In the genomic region with DNA sequence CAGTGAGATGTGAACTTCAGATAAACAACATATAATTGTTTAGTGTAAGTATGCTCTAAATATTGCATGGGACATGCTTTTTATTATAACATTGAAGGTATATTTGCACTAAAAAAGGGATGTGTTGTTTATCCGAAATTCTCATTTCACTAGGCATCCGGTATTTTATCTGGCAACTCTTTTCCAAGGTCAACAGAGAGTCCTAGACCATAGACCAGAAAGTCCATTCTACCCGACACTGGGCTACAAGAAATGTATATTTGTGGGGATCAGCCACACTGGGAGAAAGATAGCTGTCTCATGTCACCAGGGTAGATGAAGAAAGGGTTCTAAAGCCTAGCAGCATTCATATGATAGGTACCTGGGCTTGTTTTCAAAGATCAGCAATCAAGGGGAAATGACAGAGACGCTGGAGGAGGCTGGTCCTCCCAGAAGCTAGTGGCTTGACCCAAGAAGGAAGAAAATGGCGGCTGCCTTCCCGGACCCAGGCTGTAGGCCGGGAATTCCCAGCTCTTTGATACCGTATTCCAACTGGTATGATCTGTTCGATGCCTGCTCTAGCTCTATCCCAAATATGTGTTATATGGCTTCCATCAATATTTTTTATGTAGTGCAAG, we compare ENCODE assay signal across 1 cellular context.
TF ChIP-seq lines count a peak whose summit lies in the region.

No MANE protein-coding gene starts in this region.

TF ChIP-seq in HepG2, 621 proteins besides CTCF, POLR2A, EP300 and RAD21 (continued from another document):
- peak; percentile 29; the same call in 1 of the 2 replicates for TF ChIP-seq HNF4A (CRISPR knock-in tag; IDR thresholded peaks at IDR 0.05)
- TF ChIP-seq, protein P1, sequence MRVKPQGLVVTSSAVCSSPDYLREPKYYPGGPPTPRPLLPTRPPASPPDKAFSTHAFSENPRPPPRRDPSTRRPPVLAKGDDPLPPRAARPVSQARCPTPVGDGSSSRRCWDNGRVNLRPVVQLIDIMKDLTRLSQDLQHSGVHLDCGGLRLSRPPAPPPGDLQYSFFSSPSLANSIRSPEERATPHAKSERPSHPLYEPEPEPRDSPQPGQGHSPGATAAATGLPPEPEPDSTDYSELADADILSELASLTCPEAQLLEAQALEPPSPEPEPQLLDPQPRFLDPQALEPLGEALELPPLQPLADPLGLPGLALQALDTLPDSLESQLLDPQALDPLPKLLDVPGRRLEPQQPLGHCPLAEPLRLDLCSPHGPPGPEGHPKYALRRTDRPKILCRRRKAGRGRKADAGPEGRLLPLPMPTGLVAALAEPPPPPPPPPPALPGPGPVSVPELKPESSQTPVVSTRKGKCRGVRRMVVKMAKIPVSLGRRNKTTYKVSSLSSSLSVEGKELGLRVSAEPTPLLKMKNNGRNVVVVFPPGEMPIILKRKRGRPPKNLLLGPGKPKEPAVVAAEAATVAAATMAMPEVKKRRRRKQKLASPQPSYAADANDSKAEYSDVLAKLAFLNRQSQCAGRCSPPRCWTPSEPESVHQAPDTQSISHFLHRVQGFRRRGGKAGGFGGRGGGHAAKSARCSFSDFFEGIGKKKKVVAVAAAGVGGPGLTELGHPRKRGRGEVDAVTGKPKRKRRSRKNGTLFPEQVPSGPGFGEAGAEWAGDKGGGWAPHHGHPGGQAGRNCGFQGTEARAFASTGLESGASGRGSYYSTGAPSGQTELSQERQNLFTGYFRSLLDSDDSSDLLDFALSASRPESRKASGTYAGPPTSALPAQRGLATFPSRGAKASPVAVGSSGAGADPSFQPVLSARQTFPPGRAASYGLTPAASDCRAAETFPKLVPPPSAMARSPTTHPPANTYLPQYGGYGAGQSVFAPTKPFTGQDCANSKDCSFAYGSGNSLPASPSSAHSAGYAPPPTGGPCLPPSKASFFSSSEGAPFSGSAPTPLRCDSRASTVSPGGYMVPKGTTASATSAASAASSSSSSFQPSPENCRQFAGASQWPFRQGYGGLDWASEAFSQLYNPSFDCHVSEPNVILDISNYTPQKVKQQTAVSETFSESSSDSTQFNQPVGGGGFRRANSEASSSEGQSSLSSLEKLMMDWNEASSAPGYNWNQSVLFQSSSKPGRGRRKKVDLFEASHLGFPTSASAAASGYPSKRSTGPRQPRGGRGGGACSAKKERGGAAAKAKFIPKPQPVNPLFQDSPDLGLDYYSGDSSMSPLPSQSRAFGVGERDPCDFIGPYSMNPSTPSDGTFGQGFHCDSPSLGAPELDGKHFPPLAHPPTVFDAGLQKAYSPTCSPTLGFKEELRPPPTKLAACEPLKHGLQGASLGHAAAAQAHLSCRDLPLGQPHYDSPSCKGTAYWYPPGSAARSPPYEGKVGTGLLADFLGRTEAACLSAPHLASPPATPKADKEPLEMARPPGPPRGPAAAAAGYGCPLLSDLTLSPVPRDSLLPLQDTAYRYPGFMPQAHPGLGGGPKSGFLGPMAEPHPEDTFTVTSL (CRISPR knock-in tag; IDR thresholded peaks at IDR 0.05; ENCODE audit: borderline replicate concordance), result 0 out of 2 replicates have a peak, but pooled peaks have one; percentile 24
- TF ChIP-seq MED1 (CRISPR knock-in tag; IDR thresholded peaks at IDR 0.05), result peak; percentile 53
- no peak for TF ChIP-seq NFAT5 (CRISPR knock-in tag; IDR thresholded peaks at IDR 0.05)
- TF ChIP-seq, protein P2, sequence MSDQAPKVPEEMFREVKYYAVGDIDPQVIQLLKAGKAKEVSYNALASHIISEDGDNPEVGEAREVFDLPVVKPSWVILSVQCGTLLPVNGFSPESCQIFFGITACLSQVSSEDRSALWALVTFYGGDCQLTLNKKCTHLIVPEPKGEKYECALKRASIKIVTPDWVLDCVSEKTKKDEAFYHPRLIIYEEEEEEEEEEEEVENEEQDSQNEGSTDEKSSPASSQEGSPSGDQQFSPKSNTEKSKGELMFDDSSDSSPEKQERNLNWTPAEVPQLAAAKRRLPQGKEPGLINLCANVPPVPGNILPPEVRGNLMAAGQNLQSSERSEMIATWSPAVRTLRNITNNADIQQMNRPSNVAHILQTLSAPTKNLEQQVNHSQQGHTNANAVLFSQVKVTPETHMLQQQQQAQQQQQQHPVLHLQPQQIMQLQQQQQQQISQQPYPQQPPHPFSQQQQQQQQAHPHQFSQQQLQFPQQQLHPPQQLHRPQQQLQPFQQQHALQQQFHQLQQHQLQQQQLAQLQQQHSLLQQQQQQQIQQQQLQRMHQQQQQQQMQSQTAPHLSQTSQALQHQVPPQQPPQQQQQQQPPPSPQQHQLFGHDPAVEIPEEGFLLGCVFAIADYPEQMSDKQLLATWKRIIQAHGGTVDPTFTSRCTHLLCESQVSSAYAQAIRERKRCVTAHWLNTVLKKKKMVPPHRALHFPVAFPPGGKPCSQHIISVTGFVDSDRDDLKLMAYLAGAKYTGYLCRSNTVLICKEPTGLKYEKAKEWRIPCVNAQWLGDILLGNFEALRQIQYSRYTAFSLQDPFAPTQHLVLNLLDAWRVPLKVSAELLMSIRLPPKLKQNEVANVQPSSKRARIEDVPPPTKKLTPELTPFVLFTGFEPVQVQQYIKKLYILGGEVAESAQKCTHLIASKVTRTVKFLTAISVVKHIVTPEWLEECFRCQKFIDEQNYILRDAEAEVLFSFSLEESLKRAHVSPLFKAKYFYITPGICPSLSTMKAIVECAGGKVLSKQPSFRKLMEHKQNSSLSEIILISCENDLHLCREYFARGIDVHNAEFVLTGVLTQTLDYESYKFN (CRISPR knock-in tag; conservative IDR thresholded peaks at IDR 0.05), result peak; percentile 51; the same call in 1 of the 2 replicates
